30 cellular contexts compared by ENCODE assay signal in the genomic region with DNA sequence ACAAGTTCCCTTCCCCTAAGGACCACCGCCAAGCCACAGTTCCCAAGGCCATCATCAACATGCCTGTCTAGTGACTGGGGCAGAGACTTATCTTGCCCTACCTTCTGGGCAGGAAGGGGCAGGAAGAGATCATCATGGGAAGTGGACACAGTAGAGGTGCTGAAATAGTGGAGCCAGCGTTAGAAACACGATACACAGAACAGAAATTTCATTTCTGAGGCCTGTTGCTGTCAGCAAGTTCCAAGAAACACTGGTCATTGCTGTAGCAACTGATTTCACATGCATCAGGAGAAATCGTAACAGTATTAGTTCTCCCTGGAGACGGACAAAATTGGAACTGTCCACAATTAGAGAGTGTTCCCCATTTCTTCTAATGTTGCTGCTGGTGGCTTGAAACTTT.
DNase-seq lines count a peak whose midpoint lies in the region; ATAC-seq, FAIRE-seq and TF ChIP-seq lines count a peak whose summit lies in the region.
"Had no signal": no experiment of that assay in that cellular context is flagged by ENCODE, and none has a peak within 500 bp of the region (broad histone marks: within the 10 kb centered on the region; RNA-seq: fewer than 3 reads in every experiment).

No MANE protein-coding gene starts in this region.

- H3K4me3 ChIP-seq in astrocyte (ENCODE audit: insufficient read depth, low read depth, low read length): no peak overlapping the region
- H3K4me3 ChIP-seq in mesenchymal stem cell (ENCODE audit: insufficient read depth in 1 of 2, low read depth in 1 of 2, low read length in 2 of 2): no peak overlapping the region
- H3K4me3 ChIP-seq in PC-9: no peak overlapping the region
- H3K4me3 ChIP-seq: ascending aorta, GM12878, spleen had no signal

- intact Hi-C loops in Right ventricle myocardium superior (cut with DNase I) (no loop called here), PC-9 (cut with micrococcal nuclease; ENCODE audit: unreplicated experiment) (no loop called here)

- no peak overlapping the region for H3K18ac ChIP-seq in mesenchymal stem cell (ENCODE audit: low read depth in 1 of 2, low read length in 2 of 2)

- H2AFZ ChIP-seq in astrocyte (ENCODE audit: low read depth, low read length) (no peak overlapping the region), mesenchymal stem cell (ENCODE audit: low read depth, low read length) (no peak overlapping the region), PC-9 (no peak overlapping the region)

- H3K4me1 ChIP-seq in astrocyte (ENCODE audit: insufficient read depth, low read length): peaks cover 44% of the 10 kb centered on the region
- peaks cover 9% of the 10 kb centered on the region for H3K4me1 ChIP-seq in mesenchymal stem cell (ENCODE audit: control insufficient read depth, insufficient read depth, low read depth, low read length)
- H3K4me1 ChIP-seq in PC-9 (replicated peaks; ENCODE audit: insufficient read depth): no peaks in the 10 kb centered on the region
- H3K4me1 ChIP-seq: ascending aorta, spleen had no signal

- H3K36me3 ChIP-seq in astrocyte (ENCODE audit: insufficient read depth, low read length): no peaks in the 10 kb centered on the region
- no peaks in the 10 kb centered on the region for H3K36me3 ChIP-seq in mesenchymal stem cell (ENCODE audit: control insufficient read depth in 1 of 2, insufficient read depth in 2 of 2, low read depth in 1 of 2, low read length in 2 of 2)
- no peaks in the 10 kb centered on the region for H3K36me3 ChIP-seq in PC-9 (ENCODE audit: low read depth)
- H3K36me3 ChIP-seq: ascending aorta, spleen had no signal

- no peaks in the 10 kb centered on the region for H3K36me3 Mint-ChIP-seq in astrocyte (ENCODE audit: low read depth, unreplicated experiment)
- H3K36me3 Mint-ChIP-seq: activated naive CD8-positive, alpha-beta T cell treated with anti-CD3 and anti-CD28 coated beads for 36 hours; CD14-positive monocyte; mesothelial cell of epicardium; natural killer cell; stimulated activated memory B cell treated with anti-CD40 and anti-IgM and Interleukin-4, amounts not matched to agents 10 μg/mL and 1 μg/mL and 100 μg/mL, for 72 hours had no signal

- peaks cover 48% of the 10 kb centered on the region for H3K4me1 Mint-ChIP-seq in astrocyte (ENCODE audit: low read depth, unreplicated experiment)
- H3K4me1 Mint-ChIP-seq: activated naive CD8-positive, alpha-beta T cell treated with anti-CD3 and anti-CD28 coated beads for 36 hours; central memory CD8-positive, alpha-beta T cell; natural killer cell; stimulated activated memory B cell treated with anti-CD40 and anti-IgM and Interleukin-4, amounts not matched to agents 10 μg/mL and 1 μg/mL and 100 μg/mL, for 72 hours had no signal

- peak overlapping the region; percentile 49 for H3K27ac Mint-ChIP-seq in astrocyte (ENCODE audit: unreplicated experiment)
- H3K27ac Mint-ChIP-seq: activated CD4-positive, alpha-beta T cell treated with anti-CD3 and anti-CD28 coated beads for 36 hours; activated naive CD8-positive, alpha-beta T cell treated with anti-CD3 and anti-CD28 coated beads for 36 hours; mesothelial cell of epicardium; natural killer cell; stimulated activated memory B cell treated with anti-CD40 and anti-IgM and Interleukin-4, amounts not matched to agents 10 μg/mL and 1 μg/mL and 100 μg/mL, for 72 hours; type B pancreatic cell had no signal

- no peak overlapping the region for H2BK12ac ChIP-seq in mesenchymal stem cell (ENCODE audit: low read length in 2 of 2)

- no peak overlapping the region for H2BK15ac ChIP-seq in mesenchymal stem cell (ENCODE audit: low read depth, poor library complexity, severe bottlenecking)

- no peaks in the 10 kb centered on the region for H3K79me1 ChIP-seq in mesenchymal stem cell (replicated peaks; ENCODE audit: low read length, poor library complexity, severe bottlenecking)

- ATAC-seq in Right ventricle myocardium superior (ENCODE audit: poor library complexity) (peak; percentile 89), esophagus mucosa (no peak)
- ATAC-seq: activated CD4-positive, alpha-beta T cell treated with anti-CD3 and anti-CD28 coated beads for 36 hours; GM12878; HCT116; natural killer cell; stimulated activated memory B cell treated with anti-CD40 and anti-IgM and Interleukin-4, amounts not matched to agents 10 μg/mL and 1 μg/mL and 100 μg/mL, for 72 hours had no signal

- H3K9me3 ChIP-seq in astrocyte (ENCODE audit: insufficient read depth, low read depth, low read length) (no peaks in the 10 kb centered on the region), mesenchymal stem cell (ENCODE audit: control insufficient read depth, low read length) (no peaks in the 10 kb centered on the region), PC-9 (ENCODE audit: insufficient read depth, low read depth) (peaks cover 6% of the 10 kb centered on the region; the same call in 1 of the 2 replicates)
- H3K9me3 ChIP-seq: ascending aorta, spleen had no signal

- no peaks in the 10 kb centered on the region for H3K27me3 Mint-ChIP-seq in astrocyte (ENCODE audit: low read depth, unreplicated experiment)
- H3K27me3 Mint-ChIP-seq: stimulated activated memory B cell treated with anti-CD40 and anti-IgM and Interleukin-4, amounts not matched to agents 10 μg/mL and 1 μg/mL and 100 μg/mL, for 72 hours; type B pancreatic cell had no signal

- H3K4me2 ChIP-seq in astrocyte (ENCODE audit: low read length) (no peak overlapping the region), mesenchymal stem cell (ENCODE audit: low read length, poor library complexity, severe bottlenecking) (no peak overlapping the region), PC-9 (no peak overlapping the region)

- H3F3A ChIP-seq in PC-9 (ENCODE audit: insufficient read depth, low read depth): no peaks in the 10 kb centered on the region; the same call in 1 of the 2 replicates

- H3K9me2 ChIP-seq in PC-9 (ENCODE audit: insufficient read depth): no peaks in the 10 kb centered on the region

- CTCF ChIA-PET in PC-9 (lab: Charles Lee): no interaction called here

- no peak overlapping the region for H4K91ac ChIP-seq in mesenchymal stem cell (ENCODE audit: low read length)

- BruUV-seq in PC-9 (replicated peaks; lab: Mats Ljungman, UMichigan): no TSS peak

- POLR2A ChIA-PET in PC-9 (lab: Charles Lee; ENCODE audit: unreplicated experiment): no interaction called here

- no peak overlapping the region for H4K8ac ChIP-seq in mesenchymal stem cell (ENCODE audit: low read length)

- peak overlapping the region; percentile 7 for H2AK5ac ChIP-seq in mesenchymal stem cell (ENCODE audit: low read length, severe bottlenecking)

- no peaks in the 10 kb centered on the region for H3K9me3 Mint-ChIP-seq in astrocyte (ENCODE audit: unreplicated experiment)
- H3K9me3 Mint-ChIP-seq: CD14-positive monocyte; central memory CD8-positive, alpha-beta T cell; natural killer cell had no signal

- peak overlapping the region in 1 of 2 experiments; percentile 24 for H3K4ac ChIP-seq in mesenchymal stem cell (ENCODE audit: low read depth in 1 of 2, low read length in 2 of 2)

- WGBS in mesenchymal stem cell: 99% methylated on average over 5 of the region's 5 CpGs

- no peak overlapping the region for H2BK5ac ChIP-seq in mesenchymal stem cell (ENCODE audit: low read depth, low read length, poor library complexity, severe bottlenecking)

- H3K9ac ChIP-seq in astrocyte (ENCODE audit: low read length) (no peak overlapping the region), mesenchymal stem cell (ENCODE audit: low read length) (peak overlapping the region; percentile 57)

- no peaks in the 10 kb centered on the region for H4K20me1 ChIP-seq in astrocyte (ENCODE audit: insufficient read depth, low read length)
- no peaks in the 10 kb centered on the region for H4K20me1 ChIP-seq in PC-9 (ENCODE audit: insufficient read depth)

- H3K79me2 ChIP-seq in astrocyte (ENCODE audit: insufficient read depth, low read length) (no peaks in the 10 kb centered on the region), PC-9 (ENCODE audit: low read depth) (no peaks in the 10 kb centered on the region)

- H3K23ac ChIP-seq in mesenchymal stem cell (ENCODE audit: low read length in 2 of 2): no peak overlapping the region

- H3K4me3 Mint-ChIP-seq in astrocyte (ENCODE audit: unreplicated experiment): no peak overlapping the region
- H3K4me3 Mint-ChIP-seq: activated CD4-positive, alpha-beta T cell treated with anti-CD3 and anti-CD28 coated beads for 36 hours; activated naive CD8-positive, alpha-beta T cell treated with anti-CD3 and anti-CD28 coated beads for 36 hours; CD14-positive monocyte; central memory CD8-positive, alpha-beta T cell; mesothelial cell of epicardium; natural killer cell; stimulated activated memory B cell treated with anti-CD40 and anti-IgM and Interleukin-4, amounts not matched to agents 10 μg/mL and 1 μg/mL and 100 μg/mL, for 72 hours; type B pancreatic cell had no signal

- H3K27ac ChIP-seq in astrocyte (ENCODE audit: low read depth, low read length) (no peak overlapping the region), mesenchymal stem cell (ENCODE audit: low read length, poor library complexity, severe bottlenecking) (no peak overlapping the region), PC-9 (no peak overlapping the region)
- H3K27ac ChIP-seq: ascending aorta, HL-60, spleen had no signal

- DNase-seq in astrocyte (ENCODE audit: low read depth): no peak
- no peak for DNase-seq in Right ventricle myocardium superior
- no peak for DNase-seq in mesenchymal stem cell
- DNase-seq in activated CD4-positive, alpha-beta T cell treated with anti-CD3 and anti-CD28 coated beads for 1 hour: no peak
- DNase-seq in PC-9: no peak
- DNase-seq in NCI-H524 (lab: John Stamatoyannopoulos, UW): no peak
- DNase-seq: activated CD4-positive, alpha-beta T cell treated with anti-CD3 and anti-CD28 coated beads for 36 hours; activated effector memory CD4-positive, alpha-beta T cell treated with Interleukin-2 at 50 U/mL for 16 hours; activated naive CD8-positive, alpha-beta T cell treated with anti-CD3 and anti-CD28 coated beads for 36 hours; dermis blood vessel endothelial cell; Karpas-422; natural killer cell; NCI-H146; NCI-H2107; NCI-H82; occipital lobe; spleen; stimulated activated CD4-positive, alpha-beta T cell treated with anti-CD3 and anti-CD28 coated beads, Interleukin-4, amount 100 ng/mL, for 1 hour; substantia nigra had no signal

- TF ChIP-seq CTCF in astrocyte (IDR thresholded peaks at IDR 0.05; ENCODE audit: insufficient read depth, low read depth, low read length) (no peak), PC-9 (conservative IDR thresholded peaks at IDR 0.05) (no peak)

- no peak overlapping the region for H2BK120ac ChIP-seq in mesenchymal stem cell (ENCODE audit: low read depth, low read length)

- FAIRE-seq in astrocyte (lab: Jason Lieb, UNC): peak; percentile 82
- FAIRE-seq: GM12878, TTC549 had no signal

- H3K14ac ChIP-seq in mesenchymal stem cell (ENCODE audit: low read length in 2 of 2): no peak overlapping the region

- H3K27me3 ChIP-seq in astrocyte (ENCODE audit: insufficient read depth, low read length) (no peaks in the 10 kb centered on the region), mesenchymal stem cell (ENCODE audit: control insufficient read depth in 1 of 2, insufficient read depth in 1 of 2, low read length in 2 of 2) (no peaks in the 10 kb centered on the region), PC-9 (ENCODE audit: insufficient read depth, low read depth) (no peaks in the 10 kb centered on the region)
- H3K27me3 ChIP-seq: ascending aorta, spleen had no signal
